ENCODE assay signal across 10 cellular contexts in the genomic region with DNA sequence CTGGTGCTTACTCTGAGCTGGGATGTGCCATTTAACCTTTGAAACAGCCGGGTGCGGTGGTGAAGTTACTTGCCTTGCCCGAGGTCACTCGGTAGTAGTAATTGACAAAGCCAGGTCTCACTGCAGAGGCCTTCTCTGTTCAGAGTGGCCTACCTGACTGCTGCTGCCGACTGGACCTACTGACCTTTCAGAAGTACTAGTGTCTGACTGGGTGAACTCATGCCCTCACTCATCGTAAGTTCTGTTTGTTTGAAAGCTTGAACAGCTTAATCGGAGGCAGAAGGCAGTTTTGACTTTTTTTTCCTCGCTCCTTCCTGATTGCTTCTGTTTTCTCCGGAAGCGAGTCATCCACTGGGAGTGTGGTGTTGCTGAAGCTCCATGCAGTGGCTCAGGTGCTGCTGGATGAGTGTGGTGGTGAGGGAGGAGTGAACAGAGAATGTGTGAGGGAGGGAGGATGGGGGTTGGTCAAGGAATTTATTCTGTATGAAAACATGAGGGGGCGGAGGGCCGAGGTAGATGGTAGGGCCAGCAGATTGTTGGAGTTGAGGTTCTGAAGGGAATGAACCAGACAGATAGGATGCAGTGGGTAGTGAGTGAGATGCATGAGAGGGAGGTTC. TPM values are rescaled to one million over a fixed set of nuclear protein-coding genes. Genes with fewer than 3 reads are reported as not detected.
A peak's percentile ranks its signal among the peaks of the same experiment; 100 is the strongest.
DNase-seq lines count a peak whose midpoint lies in the region; ATAC-seq, FAIRE-seq and TF ChIP-seq lines count a peak whose summit lies in the region.
"Had no signal": no experiment of that assay in that cellular context is flagged by ENCODE, and none has a peak within 500 bp of the region (broad histone marks: within the 10 kb centered on the region; RNA-seq: fewer than 3 reads in every experiment).

No MANE protein-coding gene starts in this region.

- peak; percentile 81 for DNase-seq in A172 (ENCODE audit: low spot score)
- peak; percentile 82 for DNase-seq in bronchial epithelial cell (ENCODE audit: low read depth)
- DNase-seq in HUDEP-2 (lab: John Stamatoyannopoulos, UW; ENCODE audit: unreplicated experiment in 76 of 76) = no peak
- no peak for DNase-seq in medulla oblongata (ENCODE audit: extremely low spot score)
- DNase-seq in mucosa of gallbladder (ENCODE audit: low spot score) = no peak

- peaks cover 35% of the 10 kb centered on the region for H3K4me1 ChIP-seq in HUES64 (ENCODE audit: insufficient read depth, low read length)
- H3K4me1 ChIP-seq in mesodermal cell (ENCODE audit: control insufficient read depth, insufficient read depth, low read length, poor library complexity, severe bottlenecking) = peaks cover 37% of the 10 kb centered on the region

- peak; percentile 7 for FAIRE-seq in bronchial epithelial cell (lab: Jason Lieb, UNC)

- H3K36me3 ChIP-seq in HUES64 (ENCODE audit: insufficient read depth, low read length) (no peaks in the 10 kb centered on the region), bronchial epithelial cell (ENCODE audit: control insufficient read depth, insufficient read depth, low read length) (peaks cover 3% of the 10 kb centered on the region), mesodermal cell (ENCODE audit: control insufficient read depth, insufficient read depth, low read length) (no peaks in the 10 kb centered on the region)

- H3K27ac ChIP-seq in HUES64 (ENCODE audit: low read depth, low read length) (peak overlapping the region; percentile 17; the same call in 1 of the 2 replicates), mesodermal cell (ENCODE audit: low read depth, low read length, severe bottlenecking) (peak overlapping the region; percentile 69)

- no peak for ATAC-seq in GM18498 (IDR thresholded peaks at IDR 0.05; ENCODE audit: unreplicated experiment)

- 67% methylated on average over 12 of the region's 12 CpGs for WGBS in HUES64
- WGBS in mesodermal cell (ENCODE audit: insufficient coverage in 2 of 2), 2 experiments = 69 to 76% methylated on average over 10 to 12 of the region's 12 CpGs

- no peak for TF ChIP-seq CTCF in bronchial epithelial cell (IDR thresholded peaks at IDR 0.05; ENCODE audit: insufficient read depth, low read length, severe bottlenecking)

- H3K27me3 ChIP-seq in HUES64 (ENCODE audit: insufficient read depth, low read length) = no peaks in the 10 kb centered on the region
- no peaks in the 10 kb centered on the region for H3K27me3 ChIP-seq in bronchial epithelial cell (ENCODE audit: control insufficient read depth, insufficient read depth, low read length)

- H3K4me3 ChIP-seq in HUES64 (ENCODE audit: low read length) (0 out of 2 replicates have a peak overlapping the region, but pooled peaks have one; percentile 7), bronchial epithelial cell (ENCODE audit: low read depth, low read length) (peak overlapping the region; percentile 98), mesodermal cell (ENCODE audit: extremely low read depth, insufficient read depth, low read length, poor library complexity, severe bottlenecking) (peak overlapping the region; percentile 5)

- H3K9me3 ChIP-seq in HUES64 (ENCODE audit: insufficient read depth, low read depth, low read length) = no peaks in the 10 kb centered on the region
- H3K9me3 ChIP-seq in mesodermal cell (ENCODE audit: control insufficient read depth, low read length) = no peaks in the 10 kb centered on the region

- peak overlapping the region; percentile 3; the same call in 1 of the 2 replicates for H3K9ac ChIP-seq in HUES64 (ENCODE audit: low read depth, low read length)

RNA-seq across cellular contexts. Expression of a gene that starts 2.7 kb away (rescaled TPM):
- 0.41 and 0.60 TPM in 2 replicates for total RNA-seq in A172 (2014; rRNA removed; shearing (Covaris generic))
- 158 TPM for polyA plus RNA-seq in HUES64 (2013, experiment 1 of 2)
- polyA plus RNA-seq in HUES64 (2013, experiment 2 of 2) = 161 TPM
- total RNA-seq in bronchial epithelial cell (1,057 and 1,682 TPM in 2 replicates), mucosa of gallbladder (567 TPM)
- polyA plus RNA-seq in mesodermal cell (2013, experiment 1 of 2) = 61.6 TPM
- polyA plus RNA-seq in mesodermal cell (2013, experiment 2 of 2) = 52.0 TPM

RNA-seq across cellular contexts. Expression of a gene that starts 10.9 kb away (rescaled TPM):
- total RNA-seq in A172 (2014; rRNA removed; shearing (Covaris generic)) = not detected in 2 replicates
- 4.4 TPM for polyA plus RNA-seq in HUES64 (2013, experiment 1 of 2)
- 7.0 TPM for polyA plus RNA-seq in HUES64 (2013, experiment 2 of 2)
- total RNA-seq in bronchial epithelial cell (0.38 and 1.6 TPM in 2 replicates), mucosa of gallbladder (180 TPM)
- 17.3 TPM for polyA plus RNA-seq in mesodermal cell (2013, experiment 1 of 2)
- 16.8 TPM for polyA plus RNA-seq in mesodermal cell (2013, experiment 2 of 2)
- total RNA-seq: NCI-H460 had no signal

RNA-seq across cellular contexts. Expression of a gene that starts 37.0 kb away (rescaled TPM):
- 220 and 316 TPM in 2 replicates for total RNA-seq in A172 (2014; rRNA removed; shearing (Covaris generic))
- 0.95 TPM for polyA plus RNA-seq in HUES64 (2013, experiment 1 of 2)
- not detected for polyA plus RNA-seq in HUES64 (2013, experiment 2 of 2)
- total RNA-seq in bronchial epithelial cell (266 and 612 TPM in 2 replicates), mucosa of gallbladder (77.7 TPM)
- not detected for polyA plus RNA-seq in mesodermal cell (2013, experiment 1 of 2)
- polyA plus RNA-seq in mesodermal cell (2013, experiment 2 of 2) = not detected

RNA-seq across cellular contexts. Expression of a gene that starts 43.1 kb away (rescaled TPM):
- 6.4 and 19.2 TPM in 2 replicates for total RNA-seq in A172 (2014; rRNA removed; shearing (Covaris generic))
- polyA plus RNA-seq in HUES64 (2013, experiment 1 of 2) = 10.9 TPM
- polyA plus RNA-seq in HUES64 (2013, experiment 2 of 2) = 7.2 TPM
- total RNA-seq in bronchial epithelial cell (0.13 TPM in 1 of 2 replicates, not detected in the other), mucosa of gallbladder (0.12 TPM)
- 4.5 TPM for polyA plus RNA-seq in mesodermal cell (2013, experiment 1 of 2)
- 2.6 TPM for polyA plus RNA-seq in mesodermal cell (2013, experiment 2 of 2)
- total RNA-seq: mononuclear cell had no signal

RNA-seq across cellular contexts. Expression of a gene that starts 48.7 kb away (rescaled TPM):
- total RNA-seq in A172 (2014; rRNA removed; shearing (Covaris generic)) = 98.8 and 110 TPM in 2 replicates
- polyA plus RNA-seq in HUES64 (2013, experiment 1 of 2) = 71.2 TPM
- 84.3 TPM for polyA plus RNA-seq in HUES64 (2013, experiment 2 of 2)
- total RNA-seq in bronchial epithelial cell (30.0 and 51.5 TPM in 2 replicates), mucosa of gallbladder (31.6 TPM)
- 106 TPM for polyA plus RNA-seq in mesodermal cell (2013, experiment 1 of 2)
- polyA plus RNA-seq in mesodermal cell (2013, experiment 2 of 2) = 89.0 TPM

Comparison
In these comparisons a context has a peak if more than half of its experiments do, and no peak if none do; other contexts are left out.
1. DNase-seq: peak in A172 (single experiment) and bronchial epithelial cell (single experiment); none in HUDEP-2 (0 of 76), medulla oblongata (single experiment) and mucosa of gallbladder (single experiment).
2. H3K4me3 ChIP-seq: peak in every context shown above with its lines; median percentile 98 in bronchial epithelial cell; 7 in HUES64; 5 in mesodermal cell.
3. RNA of a gene that starts 2.7 kb away (total RNA-seq): 1,057 to 1,682 TPM in bronchial epithelial cell and 567 TPM in mucosa of gallbladder (single experiment); 0.41 to 0.60 TPM in A172; every median in the first group is over 100 times any median in the second.
4. RNA of a gene that starts 10.9 kb away (total RNA-seq): 180 TPM in mucosa of gallbladder (single experiment); 0.38 to 1.6 TPM in bronchial epithelial cell and not detected in A172; every median in the first group is over 10 times any median in the second.